11 cellular contexts compared by ENCODE assay signal in genomic region chr20:21521596-21522478, GRCh38. TPM values are rescaled to one million over a fixed set of nuclear protein-coding genes. Genes with fewer than 3 reads are reported as not detected.
A peak's percentile ranks its signal among the peaks of the same experiment; 100 is the strongest.
DNase-seq lines count a peak whose midpoint lies in the region; ATAC-seq, FAIRE-seq and TF ChIP-seq lines count a peak whose summit lies in the region.
"Had no signal": no experiment of that assay in that cellular context is flagged by ENCODE, and none has a peak within 500 bp of the region (broad histone marks: within the 10 kb centered on the region; RNA-seq: fewer than 3 reads in every experiment).

No MANE protein-coding gene starts in this region.

- intact Hi-C loops in breast epithelium (cut with DNase I; ENCODE audit: low total_unique reads) (no loop called here), MCF 10A (cut with micrococcal nuclease) (no loop called here), kidney (cut with DNase I) (no loop called here)

- peak overlapping the region in 2 of 3 donors; percentile 11 to 46 for H3K4me3 ChIP-seq in breast epithelium
- no peak overlapping the region for H3K4me3 ChIP-seq in kidney (ENCODE audit: low read length in 2 of 2)
- H3K4me3 ChIP-seq in BE2C (ENCODE audit: low read depth, low read length): no peak overlapping the region

- peak; percentile 6 for ATAC-seq in WTC11

- CTCF ChIA-PET in MCF 10A (lab: Yijun Ruan, JAX) (interaction anchor here (0.6 to 2.3 kb wide), 5 partner anchors 10 to 702 kb away, joined by 3 to 7 read pairs (median 5); no protein-coding TSS in a partner anchor), WTC11 (lab: Charles Lee) (interaction anchor here (0.7 to 6.2 kb wide), 21 partner anchors 8 to 701 kb away, joined by 3 to 88 read pairs (median 6); partner anchors contain the start of gene NKX2-2)

- H3K36me3 ChIP-seq in breast epithelium: no peaks in the 10 kb centered on the region
- H3K36me3 ChIP-seq in kidney (ENCODE audit: control insufficient read depth in 1 of 2, insufficient read depth in 2 of 2, low read length in 2 of 2): no peaks in the 10 kb centered on the region
- H3K36me3 ChIP-seq in BE2C: no peaks in the 10 kb centered on the region

- H3K27ac ChIP-seq in breast epithelium: no peak overlapping the region
- H3K27ac ChIP-seq in kidney (ENCODE audit: low read depth in 2 of 2, low read length in 2 of 2): no peak overlapping the region
- H3K27ac ChIP-seq in temporal lobe (ENCODE audit: low read depth, low read length): peak overlapping the region; percentile 57

- H3K36me3 Mint-ChIP-seq in MCF 10A (ENCODE audit: insufficient read depth, unreplicated experiment): no peaks in the 10 kb centered on the region
- no peaks in the 10 kb centered on the region for H3K36me3 Mint-ChIP-seq in WTC11
- H3K36me3 Mint-ChIP-seq in chondrocyte (ENCODE audit: low read depth): peaks cover 10% of the 10 kb centered on the region
- H3K36me3 Mint-ChIP-seq: CD4-positive, CD25-positive, alpha-beta regulatory T cell had no signal

- H3K9ac ChIP-seq in kidney (ENCODE audit: low read length in 2 of 2): no peak overlapping the region

- BruUV-seq in MCF 10A (replicated peaks; lab: Mats Ljungman, UMichigan): no TSS peak

- TF ChIP-seq POLR2A in breast epithelium (IDR thresholded peaks at IDR 0.05): no peak

- H3K27ac Mint-ChIP-seq in MCF 10A (ENCODE audit: low read depth, unreplicated experiment) (no peak overlapping the region), WTC11 (no peak overlapping the region), chondrocyte (ENCODE audit: unreplicated experiment) (no peak overlapping the region)

- H3K9me3 ChIP-seq in breast epithelium (no peaks in the 10 kb centered on the region), kidney (ENCODE audit: control insufficient read depth in 1 of 2, low read length in 2 of 2) (no peaks in the 10 kb centered on the region), BE2C (no peaks in the 10 kb centered on the region)

- H3K27me3 Mint-ChIP-seq in MCF 10A (ENCODE audit: insufficient read depth, unreplicated experiment): peaks cover 88% of the 10 kb centered on the region
- peaks cover 96% of the 10 kb centered on the region for H3K27me3 Mint-ChIP-seq in WTC11 (ENCODE audit: low read depth)
- H3K27me3 Mint-ChIP-seq in chondrocyte (ENCODE audit: low read depth): peaks cover 85% of the 10 kb centered on the region

- POLR2A ChIA-PET in MCF 10A (lab: Yijun Ruan, JAX): no interaction called here
- POLR2A ChIA-PET in WTC11 (lab: Charles Lee): no interaction called here

- TF ChIP-seq CTCF in breast epithelium (IDR thresholded peaks at IDR 0.05) (no peak), MCF 10A (IDR thresholded peaks at IDR 0.05; ENCODE audit: unreplicated experiment) (no peak), WTC11 (IDR thresholded peaks at IDR 0.05) (no peak), kidney (IDR thresholded peaks at IDR 0.05; ENCODE audit: borderline replicate concordance, extremely low read depth, insufficient read depth) (no peak), chondrocyte (IDR thresholded peaks at IDR 0.05) (no peak), BE2C (IDR thresholded peaks at IDR 0.05; ENCODE audit: low read depth, low read length) (no peak)

- DNase-seq in breast epithelium (ENCODE audit: low spot score in 2 of 2) (peak in 1 of 2 donors; percentile 7), MCF 10A (ENCODE audit: unreplicated experiment) (no peak), WTC11 (ENCODE audit: low spot score) (peak; percentile 63), kidney (peak; percentile 60), chondrocyte (ENCODE audit: low spot score) (no peak), BE2C (no peak), SIG-M5 treated with dmso at 0.1 percent for 504 hours (lab: John Stamatoyannopoulos, UW; ENCODE audit: unreplicated experiment) (no peak)
- DNase-seq: CD4-positive, CD25-positive, alpha-beta regulatory T cell; effector CD4-positive, alpha-beta T cell; NCI-H2081 treated with DMSO at 0.1 percent for 48 hours had no signal

- FAIRE-seq in kidney (lab: Jason Lieb, UNC): no peak

- H3K4me3 Mint-ChIP-seq in MCF 10A (ENCODE audit: unreplicated experiment): no peak overlapping the region
- peak overlapping the region; percentile 69 for H3K4me3 Mint-ChIP-seq in WTC11
- no peak overlapping the region for H3K4me3 Mint-ChIP-seq in chondrocyte (ENCODE audit: unreplicated experiment)

- H3K4me1 Mint-ChIP-seq in MCF 10A (ENCODE audit: insufficient read depth, unreplicated experiment) (no peaks in the 10 kb centered on the region), WTC11 (peaks cover 63% of the 10 kb centered on the region), chondrocyte (ENCODE audit: low read depth) (peaks cover 13% of the 10 kb centered on the region)

- H3K4me1 ChIP-seq in breast epithelium (peaks cover 0 to 6% of the 10 kb centered on the region in 2 donors), kidney (ENCODE audit: control insufficient read depth in 1 of 2, insufficient read depth in 1 of 2, low read depth in 1 of 2, low read length in 2 of 2) (no peaks in the 10 kb centered on the region), BE2C (no peaks in the 10 kb centered on the region)

- H3K9me3 Mint-ChIP-seq in MCF 10A (ENCODE audit: unreplicated experiment) (peaks cover 6% of the 10 kb centered on the region), WTC11 (no peaks in the 10 kb centered on the region), chondrocyte (ENCODE audit: low read depth) (peaks cover 3% of the 10 kb centered on the region)

- peaks cover 0 to 88% of the 10 kb centered on the region in 2 donors for H3K27me3 ChIP-seq in breast epithelium
- peaks cover 88% of the 10 kb centered on the region for H3K27me3 ChIP-seq in BE2C

TF ChIP-seq in WTC11, 78 proteins besides CTCF, POLR2A, EP300 and RAD21:
- TF ChIP-seq, protein P1, sequence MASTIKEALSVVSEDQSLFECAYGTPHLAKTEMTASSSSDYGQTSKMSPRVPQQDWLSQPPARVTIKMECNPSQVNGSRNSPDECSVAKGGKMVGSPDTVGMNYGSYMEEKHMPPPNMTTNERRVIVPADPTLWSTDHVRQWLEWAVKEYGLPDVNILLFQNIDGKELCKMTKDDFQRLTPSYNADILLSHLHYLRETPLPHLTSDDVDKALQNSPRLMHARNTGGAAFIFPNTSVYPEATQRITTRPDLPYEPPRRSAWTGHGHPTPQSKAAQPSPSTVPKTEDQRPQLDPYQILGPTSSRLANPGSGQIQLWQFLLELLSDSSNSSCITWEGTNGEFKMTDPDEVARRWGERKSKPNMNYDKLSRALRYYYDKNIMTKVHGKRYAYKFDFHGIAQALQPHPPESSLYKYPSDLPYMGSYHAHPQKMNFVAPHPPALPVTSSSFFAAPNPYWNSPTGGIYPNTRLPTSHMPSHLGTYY (CRISPR knock-in tag; IDR thresholded peaks at IDR 0.05): no peak

RNA-seq across cellular contexts. Expression of gene NKX2-2, which starts 8.0 kb away (rescaled TPM):
- total RNA-seq in breast epithelium (not detected), MCF 10A (2022) (not detected in 2 replicates), WTC11 (2021) (not detected in 3 replicates), kidney (not detected), temporal lobe (0.98 TPM), chondrocyte (not detected in 3 replicates)
- not detected for polyA plus RNA-seq in kidney (ENCODE audit: insufficient read depth, low read depth, low replicate concordance)
- not detected for polyA plus RNA-seq in BE2C (2012; ENCODE audit: insufficient read depth, insufficient read length, low read depth)
- total RNA-seq: CD4-positive, CD25-positive, alpha-beta regulatory T cell had no signal
- polyA plus RNA-seq: CD4-positive, CD25-positive, alpha-beta regulatory T cell had no signal

Comparison
In these comparisons a context has a peak if more than half of its experiments do, and no peak if none do; other contexts are left out.
1. DNase-seq: peak in WTC11 (single experiment) and kidney (single experiment); none in MCF 10A (single experiment), chondrocyte (single experiment), BE2C (single experiment) and SIG-M5 treated with dmso at 0.1 percent for 504 hours (single experiment).
2. H3K4me3 ChIP-seq: peak in breast epithelium (2 of 3); none in kidney (0 of 2) and BE2C (single experiment).